Comparison of ENCODE assay signal across 8 cellular contexts in genomic region chr6:43509984-43510826, GRCh38. TPM values are rescaled to one million over a fixed set of nuclear protein-coding genes. Genes with fewer than 3 reads are reported as not detected.
DNase-seq lines count a peak whose midpoint lies in the region; ATAC-seq and TF ChIP-seq lines count a peak whose summit lies in the region.

Gene LRRC73 (minus strand): TSS chr6:43510346. CDS start chr6:43509785, 561 bp downstream.

- H3K27me3 ChIP-seq in colonic mucosa, result no peaks in the 10 kb centered on the region

- peak; percentile 59 for ATAC-seq in HG02588 (IDR thresholded peaks at IDR 0.05; ENCODE audit: unreplicated experiment)
- ATAC-seq in HG02970 (IDR thresholded peaks at IDR 0.05; ENCODE audit: low FRiP score, unreplicated experiment), result no peak

- no peaks in the 10 kb centered on the region for H3K9me3 ChIP-seq in colonic mucosa

- H3K4me3 ChIP-seq in colonic mucosa, result peak within 1 kb of the TSS; percentile 76

- no peak for TF ChIP-seq CTCF in colonic mucosa (IDR thresholded peaks at IDR 0.05)

- peaks cover 2% of the 10 kb centered on the region for H3K4me1 ChIP-seq in colonic mucosa

- peak within 1 kb of the TSS; percentile 72 for H3K9ac ChIP-seq in colonic mucosa (ENCODE audit: low read depth in 2 of 2, low read length in 2 of 2)

- H3K27ac ChIP-seq in colonic mucosa, result peak within 1 kb of the TSS; percentile 74

- H3K36me3 ChIP-seq in colonic mucosa, result peaks cover 10% of the 10 kb centered on the region

- intact Hi-C loops in colonic mucosa (cut with DNase I), result loop anchor here (5.0 to 10.0 kb wide), 2 partner anchors 123 to 245 kb away; no protein-coding TSS in a partner anchor

- DNase-seq in GM04503 (ENCODE audit: low read depth) (peak; percentile 50), NCI-H2227 treated with DMSO at 0.1 percent for 48 hours (lab: John Stamatoyannopoulos, UW) (peak; percentile 53), colonic mucosa (peak; percentile 89), left kidney (ENCODE audit: low read depth, low spot score) (peak; percentile 92)
- DNase-seq in activated CD4-positive, alpha-beta T cell treated with anti-CD3 and anti-CD28 coated beads for 48 hours, result peak; percentile 80
- DNase-seq in stimulated activated CD4-positive, alpha-beta T cell treated with anti-CD3 and anti-CD28 coated beads, Interleukin-1b, Interleukin-23, amount 100 ng/mL, for 24 hours (ENCODE audit: low read depth in 4 of 4, low spot score in 1 of 4), result peak; percentile 55 to 71 (median 62)

RNA-seq across cellular contexts. Expression of gene LRRC73, which starts in this region (rescaled TPM):
- 1 to 10 TPM in 1 of 2 donors, under 1 TPM in 1; 0.77 to 1.1 TPM for total RNA-seq in colonic mucosa
